28 cellular contexts compared by ENCODE assay signal in genomic region chr3:8001307-8001706, GRCh38.
"Had no signal": no experiment of that assay in that cellular context is flagged by ENCODE, and none has a peak within 500 bp of the region (broad histone marks: within the 10 kb centered on the region; RNA-seq: fewer than 3 reads in every experiment).

No MANE protein-coding gene starts in this region.

- H3K4me1 Mint-ChIP-seq: naive thymus-derived CD4-positive, alpha-beta T cell; stimulated activated naive CD8-positive, alpha-beta T cell treated with anti-CD3 and anti-CD28 coated beads, Interleukin-15, amount 100 ng/mL, for 72 hours had no signal

- H3K4me2 ChIP-seq: neural progenitor cell had no signal

- ATAC-seq: gastrocnemius medialis; left colon; naive thymus-derived CD4-positive, alpha-beta T cell; right lobe of liver; stimulated activated naive CD8-positive, alpha-beta T cell treated with anti-CD3 and anti-CD28 coated beads, Interleukin-15, amount 100 ng/mL, for 72 hours; upper lobe of right lung had no signal

- H2AFZ ChIP-seq: neural progenitor cell, parathyroid adenoma had no signal

- H3K27me3 ChIP-seq: dorsolateral prefrontal cortex, gastrocnemius medialis, neural progenitor cell, right lobe of liver, suprapubic skin, transverse colon, upper lobe of right lung, uterus had no signal

- H3K9me3 Mint-ChIP-seq: nephron, neural progenitor cell had no signal

- H3K9ac ChIP-seq: neural progenitor cell, parathyroid adenoma had no signal

- H3K9me3 ChIP-seq: gastrocnemius medialis, prostate gland, right lobe of liver, suprapubic skin, transverse colon, upper lobe of right lung, uterus had no signal

- H3K27ac ChIP-seq: dorsolateral prefrontal cortex, gastrocnemius medialis, neural progenitor cell, parathyroid adenoma, prostate gland, right lobe of liver, suprapubic skin, transverse colon, upper lobe of right lung, uterus had no signal

- FAIRE-seq: colon, islet of Langerhans, small intestine had no signal

- H3K36me3 Mint-ChIP-seq: naive thymus-derived CD4-positive, alpha-beta T cell; neural progenitor cell had no signal

- H3K4me3 Mint-ChIP-seq: naive thymus-derived CD4-positive, alpha-beta T cell; nephron; neural progenitor cell; stimulated activated naive CD8-positive, alpha-beta T cell treated with anti-CD3 and anti-CD28 coated beads, Interleukin-15, amount 100 ng/mL, for 72 hours had no signal

- H3K4me1 ChIP-seq: gastrocnemius medialis, parathyroid adenoma, prostate gland, right lobe of liver, suprapubic skin, transverse colon, upper lobe of right lung, uterus had no signal

- H3K4me3 ChIP-seq: dorsolateral prefrontal cortex, gastrocnemius medialis, lung, neural progenitor cell, prostate gland, right lobe of liver, suprapubic skin, transverse colon, upper lobe of right lung, uterus had no signal

- H3K27ac Mint-ChIP-seq: neural progenitor cell; stimulated activated naive CD8-positive, alpha-beta T cell treated with anti-CD3 and anti-CD28 coated beads, Interleukin-15, amount 100 ng/mL, for 72 hours had no signal

- H3K79me2 ChIP-seq: parathyroid adenoma had no signal

- DNase-seq: cerebellar nuclear complex; dorsolateral prefrontal cortex; effector CD4-positive, alpha-beta T cell; foreskin fibroblast; gastrocnemius medialis; hippocampal formation; left colon; mesenchymal stem cell; midbrain; naive thymus-derived CD4-positive, alpha-beta T cell; right lobe of liver; small intestine; stimulated activated CD4-positive, alpha-beta T cell treated with anti-CD3 and anti-CD28 coated beads, Interleukin-1b, Interleukin-23, amount 100 ng/mL, for 48 hours; stimulated activated CD4-positive, alpha-beta T cell treated with anti-CD3 and anti-CD28 coated beads, Interleukin-4, amount 100 ng/mL, for 1 hour; stimulated activated CD8-positive, alpha-beta memory T cell treated with anti-CD3 and anti-CD28 coated beads, Interleukin-4, amount 100 ng/mL, for 48 hours; stimulated activated naive CD4-positive, alpha-beta T cell; stimulated activated naive CD8-positive, alpha-beta T cell treated with anti-CD3 and anti-CD28 coated beads, Interleukin-15, amount 100 ng/mL, for 72 hours; transverse colon; upper lobe of right lung; uterus had no signal

- H3K36me3 ChIP-seq: gastrocnemius medialis, neural progenitor cell, prostate gland, right lobe of liver, suprapubic skin, transverse colon, upper lobe of right lung, uterus had no signal
